2 cellular contexts compared by ENCODE assay signal in genomic region chr3:158765518-158766205, GRCh38.
TF ChIP-seq lines count a peak whose summit lies in the region.

No MANE protein-coding gene starts in this region.

TF ChIP-seq in A549, 52 proteins besides CTCF, POLR2A, EP300 and RAD21:
- TF ChIP-seq TP53 (CRISPR knock-in tag; IDR thresholded peaks at IDR 0.05) = no peak
- no peak for TF ChIP-seq HOXA7 (CRISPR knock-in tag; IDR thresholded peaks at IDR 0.05)
TF ChIP-seq in A549: peak in this region for 0.

TF ChIP-seq in IMR-90, 13 proteins besides CTCF, POLR2A, EP300 and RAD21:
- TF ChIP-seq SMC3 (IDR thresholded peaks at IDR 0.05; ENCODE audit: low read depth, low read length) (no peak), ELK1 (IDR thresholded peaks at IDR 0.05; ENCODE audit: borderline replicate concordance, low read depth, low read length) (no peak), CHD1 (IDR thresholded peaks at IDR 0.05; ENCODE audit: low read depth, low read length) (no peak), MAZ (IDR thresholded peaks at IDR 0.05; ENCODE audit: borderline replicate concordance, low read depth, low read length) (no peak), CEBPB (IDR thresholded peaks at IDR 0.05; ENCODE audit: low read depth, low read length) (no peak), RCOR1 (IDR thresholded peaks at IDR 0.05; ENCODE audit: insufficient replicate concordance, low read length) (no peak), MXI1 (IDR thresholded peaks at IDR 0.05; ENCODE audit: borderline replicate concordance, low read depth, low read length) (no peak), RFX5 (IDR thresholded peaks at IDR 0.05; ENCODE audit: low read depth, low read length) (no peak), MAFK (IDR thresholded peaks at IDR 0.05; ENCODE audit: low read depth, low read length) (no peak), NFE2L2 (IDR thresholded peaks at IDR 0.05; ENCODE audit: low read depth, low read length) (no peak), FOS (IDR thresholded peaks at IDR 0.05; ENCODE audit: low read depth, low read length) (no peak), BHLHE40 (IDR thresholded peaks at IDR 0.05; ENCODE audit: low read depth, low read length) (no peak)
- TF ChIP-seq, protein P1, sequence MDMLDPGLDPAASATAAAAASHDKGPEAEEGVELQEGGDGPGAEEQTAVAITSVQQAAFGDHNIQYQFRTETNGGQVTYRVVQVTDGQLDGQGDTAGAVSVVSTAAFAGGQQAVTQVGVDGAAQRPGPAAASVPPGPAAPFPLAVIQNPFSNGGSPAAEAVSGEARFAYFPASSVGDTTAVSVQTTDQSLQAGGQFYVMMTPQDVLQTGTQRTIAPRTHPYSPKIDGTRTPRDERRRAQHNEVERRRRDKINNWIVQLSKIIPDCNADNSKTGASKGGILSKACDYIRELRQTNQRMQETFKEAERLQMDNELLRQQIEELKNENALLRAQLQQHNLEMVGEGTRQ (IDR thresholded peaks at IDR 0.05; ENCODE audit: low read depth, low read length) = no peak
